ENCODE assay signal across 8 cellular contexts in the genomic region with DNA sequence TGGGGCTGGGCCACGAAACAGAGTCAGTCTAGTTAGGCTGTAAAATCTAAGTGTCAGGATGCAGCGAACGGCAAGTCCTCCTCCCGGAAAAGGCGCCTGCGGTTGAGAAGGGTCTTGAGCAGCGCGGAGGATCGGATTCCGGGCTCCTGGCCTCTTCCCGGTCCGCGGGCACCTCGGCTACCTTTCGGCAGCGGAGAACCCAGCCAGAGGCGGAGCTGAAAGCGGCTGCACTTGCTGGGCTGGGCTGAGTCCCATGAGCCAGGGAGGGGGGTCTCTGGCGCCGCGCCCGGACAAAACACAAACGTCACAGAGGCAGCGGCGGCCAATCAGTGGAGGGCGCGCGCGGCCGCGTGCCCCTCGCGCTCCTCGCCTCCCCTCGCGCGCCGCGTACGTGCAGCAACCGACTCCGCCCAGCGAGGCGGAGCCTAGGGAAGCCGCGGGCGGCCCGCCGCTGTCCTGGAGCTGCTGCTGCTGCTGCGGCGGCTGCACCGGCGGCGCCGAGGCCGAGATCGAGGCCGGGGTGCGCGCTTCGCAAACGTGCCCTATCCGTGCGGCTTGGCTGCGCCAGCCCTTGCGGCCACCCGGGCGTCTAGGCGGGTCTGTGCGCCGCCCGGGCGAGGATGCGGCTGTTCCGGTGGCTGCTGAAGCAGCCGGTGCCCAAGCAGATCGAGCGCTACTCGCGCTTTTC. TPM values are rescaled to one million over a fixed set of nuclear protein-coding genes. Genes with fewer than 3 reads are reported as not detected.
DNase-seq lines count a peak whose midpoint lies in the region; ATAC-seq and TF ChIP-seq lines count a peak whose summit lies in the region.

PDK3 (plus strand) TSS at position 451 of the 688 bp plus-strand sequence; CDS start at position 621, 170 bp downstream.

- intact Hi-C loops in adrenal gland (cut with DNase I) (no loop called here), left cardiac atrium (cut with DNase I) (no loop called here), upper lobe of right lung (cut with DNase I) (no loop called here)

- H3K4me1 ChIP-seq in adrenal gland (replicated peaks in 1 of 2) (no peaks in the 10 kb centered on the region), upper lobe of right lung (no peaks in the 10 kb centered on the region)

- peak; percentile 10 to 68 for TF ChIP-seq POLR2A in adrenal gland (IDR thresholded peaks at IDR 0.05)

- H3K4me1 Mint-ChIP-seq in T-cell (peaks cover 31 to 40% (median 37%) of the 10 kb centered on the region in 3 donors), progenitor cell of endocrine pancreas (ENCODE audit: low read depth) (peaks cover 15% of the 10 kb centered on the region)

- H3K27me3 ChIP-seq in adrenal gland (no peaks in the 10 kb centered on the region), upper lobe of right lung (no peaks in the 10 kb centered on the region)

- H3K9me3 Mint-ChIP-seq in T-cell (no peaks in the 10 kb centered on the region), progenitor cell of endocrine pancreas (ENCODE audit: low read depth) (no peaks in the 10 kb centered on the region)

- DNase-seq in GM13976 (ENCODE audit: low spot score) (peak; percentile 88), NCI-H1436 treated with DMSO at 0.1 percent for 48 hours (lab: John Stamatoyannopoulos, UW) (peak; percentile 61), T-cell (peak; percentile 73 to 91 (median 86)), adrenal gland (peak; percentile 86 to 95 (median 91)), left cardiac atrium (peak; percentile 90), progenitor cell of endocrine pancreas (ENCODE audit: low spot score, unreplicated experiment) (peak; percentile 92), upper lobe of right lung (peak; percentile 94)

- H3K9me3 ChIP-seq in adrenal gland (replicated peaks in 1 of 3) (no peaks in the 10 kb centered on the region), upper lobe of right lung (no peaks in the 10 kb centered on the region)

- H3K4me3 Mint-ChIP-seq in T-cell: peak within 1 kb of the TSS; percentile 83 to 84 (median 84)
- H3K4me3 Mint-ChIP-seq in progenitor cell of endocrine pancreas (ENCODE audit: low read depth): peak within 1 kb of the TSS; percentile 89

- peak; percentile 95 for ATAC-seq in HG02852 (IDR thresholded peaks at IDR 0.05; ENCODE audit: unreplicated experiment)
- peak; percentile 95 to 98 (median 96) for ATAC-seq in T-cell (replicated peaks in 1 of 4)
- ATAC-seq in left cardiac atrium: peak; percentile 99 to 100
- ATAC-seq in upper lobe of right lung: peak; percentile 100

- no peaks in the 10 kb centered on the region for H3K27me3 Mint-ChIP-seq in T-cell
- no peaks in the 10 kb centered on the region for H3K27me3 Mint-ChIP-seq in progenitor cell of endocrine pancreas

- CTCF ChIA-PET in T-cell (lab: Charles Lee): interaction anchor here (0.6 to 3.0 kb wide), 5 partner anchors 17 to 383 kb away, joined by 3 to 26 read pairs (median 6); no protein-coding TSS in a partner anchor

- H3K4me3 ChIP-seq in adrenal gland: peak within 1 kb of the TSS in 3 of 4 donors; percentile 24 to 55 (median 25)
- H3K4me3 ChIP-seq in upper lobe of right lung: peak within 1 kb of the TSS; percentile 64

- POLR2A ChIA-PET in T-cell (lab: Charles Lee): interaction anchor here in 1 of 2 donors (0.6 to 3.0 kb wide), 4 partner anchors 15 to 50 kb away, joined by 3 to 16 read pairs (median 4); no protein-coding TSS in a partner anchor

- WGBS in adrenal gland, 4 donors: 0 to 62% (median 16%) methylated on average over 8 to 80 of the region's 80 CpGs

- H3K27ac ChIP-seq in adrenal gland (peak within 1 kb of the TSS in 3 of 5 donors; percentile 52 to 77 (median 70)), upper lobe of right lung (peak within 1 kb of the TSS; percentile 76)

- H3K36me3 Mint-ChIP-seq in T-cell (no peaks in the 10 kb centered on the region), progenitor cell of endocrine pancreas (ENCODE audit: insufficient read depth) (no peaks in the 10 kb centered on the region)

- H3K27ac Mint-ChIP-seq in T-cell: peak within 1 kb of the TSS; percentile 87 to 89
- peak within 1 kb of the TSS; percentile 95 for H3K27ac Mint-ChIP-seq in progenitor cell of endocrine pancreas

- in situ Hi-C loops in GM13976 (cut with MboI; ENCODE audit: low sequenced_read_pairs, unreplicated experiment): no loop called here

- H3K36me3 ChIP-seq in adrenal gland (replicated peaks in 1 of 2) (no peaks in the 10 kb centered on the region), upper lobe of right lung (no peaks in the 10 kb centered on the region)

- no peak for TF ChIP-seq CTCF in GM13976 (IDR thresholded peaks at IDR 0.05; ENCODE audit: borderline replicate concordance, control extremely low read depth, extremely low read depth, insufficient read depth, missing control alignments)
- no peak for TF ChIP-seq CTCF in adrenal gland (IDR thresholded peaks at IDR 0.05)
- no peak for TF ChIP-seq CTCF in progenitor cell of endocrine pancreas (IDR thresholded peaks at IDR 0.05; ENCODE audit: unreplicated experiment)
- TF ChIP-seq CTCF in upper lobe of right lung (IDR thresholded peaks at IDR 0.05): no peak

RNA-seq across cellular contexts. Expression of gene PDK3, which starts in this region (rescaled TPM):
- total RNA-seq in T-cell: 10 to 100 TPM; 17.0 to 23.6 (median 19.9) TPM
- 10 to 100 TPM in 5 of 8 donors, 1 to 10 TPM in 3; 6.0 to 21.4 (median 13.5) TPM for total RNA-seq in adrenal gland
- polyA plus RNA-seq in adrenal gland: 1 to 10 TPM; 2.1 to 4.9 (median 2.4) TPM
- total RNA-seq in left cardiac atrium: 10 to 100 TPM; 16.3 to 20.5 TPM
- 43.7 and 45.4 TPM in 2 replicates for total RNA-seq in progenitor cell of endocrine pancreas
- total RNA-seq in upper lobe of right lung: 19.4 TPM

Comparison
In these comparisons a context has a peak if more than half of its experiments do, and no peak if none do; other contexts are left out.
1. Peak in every context shown above with its lines: DNase-seq, ATAC-seq, H3K4me3 ChIP-seq and H3K27ac ChIP-seq.